ENCODE assay signal across 8 cellular contexts in genomic region chr1:111656093-111657017, GRCh38. TPM values are rescaled to one million over a fixed set of nuclear protein-coding genes. Genes with fewer than 3 reads are reported as not detected.
DNase-seq lines count a peak whose midpoint lies in the region; ATAC-seq, FAIRE-seq and TF ChIP-seq lines count a peak whose summit lies in the region.

No MANE protein-coding gene starts in this region.

- H3K4me3 ChIP-seq in CD8-positive, alpha-beta memory T cell (ENCODE audit: low read length): no peak overlapping the region
- H3K4me3 ChIP-seq in OCI-LY7 (ENCODE audit: low read depth, low read length, poor library complexity, severe bottlenecking): no peak overlapping the region

- CTCF ChIA-PET in CD8-positive, alpha-beta memory T cell (lab: Charles Lee): interaction anchor here (1.6 kb wide), 1 partner anchor 148 kb away, joined by 8 read pairs; no protein-coding TSS in a partner anchor
- CTCF ChIA-PET in OCI-LY7 (lab: Charles Lee; ENCODE audit: unreplicated experiment): no interaction called here

- ATAC-seq in HG02610 (IDR thresholded peaks at IDR 0.05; ENCODE audit: unreplicated experiment): no peak

- no peaks in the 10 kb centered on the region for H3K9me3 ChIP-seq in CD8-positive, alpha-beta memory T cell (ENCODE audit: low read length)
- H3K9me3 ChIP-seq in OCI-LY7 (ENCODE audit: low read length): no peaks in the 10 kb centered on the region

- DNase-seq in CD8-positive, alpha-beta memory T cell: peak in 2 of 5 donors; percentile 8 to 13
- DNase-seq in H4 (ENCODE audit: low spot score) (peak; percentile 23), OCI-LY7 (ENCODE audit: low spot score) (peak; percentile 48), medulla oblongata (ENCODE audit: extremely low spot score) (peak; percentile 84), GM12892 (ENCODE audit: insufficient read length) (no peak)
- no peak for DNase-seq in activated CD4-positive, CD25-positive, alpha-beta regulatory T cell treated with anti-CD3 and anti-CD28 coated beads, Interleukin-2, amount 50 U/mL, for 72 hours

- no peak overlapping the region for H2AFZ ChIP-seq in OCI-LY7 (ENCODE audit: low read length)

- peaks cover 11% of the 10 kb centered on the region; the same call in 1 of the 2 replicates for H4K20me1 ChIP-seq in OCI-LY7 (ENCODE audit: insufficient read depth, low read length)

- peaks cover 70% of the 10 kb centered on the region for H3K4me1 ChIP-seq in CD8-positive, alpha-beta memory T cell (ENCODE audit: insufficient read depth, low read length)
- peaks cover 13% of the 10 kb centered on the region for H3K4me1 ChIP-seq in OCI-LY7 (ENCODE audit: insufficient read depth, low read length, poor library complexity, severe bottlenecking)

- H3K4me1 Mint-ChIP-seq in CD8-positive, alpha-beta memory T cell: peaks cover 43 to 57% (median 57%) of the 10 kb centered on the region in 3 donors
- H3K4me1 Mint-ChIP-seq in dendritic cell treated with granulocyte-macrophage colony-stimulating factor and Interleukin-4, amounts not matched to agents 40 ng/mL and 50 ng/mL, for 4 days (ENCODE audit: low read depth): peaks cover 51% of the 10 kb centered on the region

- H3K36me3 Mint-ChIP-seq in CD8-positive, alpha-beta memory T cell: peaks cover 0 to 13% (median 2%) of the 10 kb centered on the region in 3 donors
- H3K36me3 Mint-ChIP-seq in dendritic cell treated with granulocyte-macrophage colony-stimulating factor and Interleukin-4, amounts not matched to agents 40 ng/mL and 50 ng/mL, for 4 days (ENCODE audit: low read depth): peaks cover 20% of the 10 kb centered on the region

- H3K36me3 ChIP-seq in CD8-positive, alpha-beta memory T cell (ENCODE audit: insufficient read depth, low read length): no peaks in the 10 kb centered on the region
- peaks cover 7% of the 10 kb centered on the region; the same call in 1 of the 2 replicates for H3K36me3 ChIP-seq in OCI-LY7 (ENCODE audit: insufficient read depth, low read length)

- no peaks in the 10 kb centered on the region for H3K27me3 Mint-ChIP-seq in CD8-positive, alpha-beta memory T cell
- no peaks in the 10 kb centered on the region for H3K27me3 Mint-ChIP-seq in dendritic cell treated with granulocyte-macrophage colony-stimulating factor and Interleukin-4, amounts not matched to agents 40 ng/mL and 50 ng/mL, for 4 days

- no peaks in the 10 kb centered on the region for H3K27me3 ChIP-seq in CD8-positive, alpha-beta memory T cell (ENCODE audit: insufficient read depth, low read length, poor library complexity, severe bottlenecking)

- TF ChIP-seq POLR2A in GM12892 (IDR thresholded peaks at IDR 0.05; ENCODE audit: low read depth, low read length): no peak

- H3K9me2 ChIP-seq in OCI-LY7 (ENCODE audit: insufficient read depth, low read length): no peaks in the 10 kb centered on the region

- no TSS peak for BruUV-seq in OCI-LY7 (replicated peaks; lab: Mats Ljungman, UMichigan)

- peak; percentile 86 for TF ChIP-seq CTCF in OCI-LY7 (conservative IDR thresholded peaks at IDR 0.05; ENCODE audit: low read length)

- H3K4me2 ChIP-seq in OCI-LY7 (ENCODE audit: low read length): no peak overlapping the region

- H3K79me2 ChIP-seq in OCI-LY7 (ENCODE audit: insufficient read depth, low read depth, low read length): peaks cover 88% of the 10 kb centered on the region

- POLR2A ChIA-PET in CD8-positive, alpha-beta memory T cell (lab: Charles Lee): no interaction called here
- POLR2A ChIA-PET in OCI-LY7 (lab: Charles Lee): no interaction called here

- no peak for FAIRE-seq in GM12892 (lab: Jason Lieb, UNC)

- no peak overlapping the region for H3K27ac ChIP-seq in CD8-positive, alpha-beta memory T cell (ENCODE audit: low read depth, low read length)
- no peak overlapping the region for H3K27ac ChIP-seq in OCI-LY7 (ENCODE audit: low read depth, low read length, poor library complexity, severe bottlenecking)

- H3K4me3 Mint-ChIP-seq in CD8-positive, alpha-beta memory T cell: peak overlapping the region in 3 of 7 donors; percentile 4 to 30 (median 30)
- no peak overlapping the region for H3K4me3 Mint-ChIP-seq in dendritic cell treated with granulocyte-macrophage colony-stimulating factor and Interleukin-4, amounts not matched to agents 40 ng/mL and 50 ng/mL, for 4 days

- H3K9me3 Mint-ChIP-seq in CD8-positive, alpha-beta memory T cell: no peaks in the 10 kb centered on the region
- no peaks in the 10 kb centered on the region for H3K9me3 Mint-ChIP-seq in dendritic cell treated with granulocyte-macrophage colony-stimulating factor and Interleukin-4, amounts not matched to agents 40 ng/mL and 50 ng/mL, for 4 days

- H3K27ac Mint-ChIP-seq in CD8-positive, alpha-beta memory T cell: peak overlapping the region in 7 of 8 donors; percentile 0 to 89 (median 57)
- peak overlapping the region; percentile 10 for H3K27ac Mint-ChIP-seq in dendritic cell treated with granulocyte-macrophage colony-stimulating factor and Interleukin-4, amounts not matched to agents 40 ng/mL and 50 ng/mL, for 4 days

- intact Hi-C loops in OCI-LY7 (cut with micrococcal nuclease; ENCODE audit: unreplicated experiment): loop anchor here (1.0 to 5.0 kb wide), 2 partner anchors 84 to 148 kb away; no protein-coding TSS in a partner anchor
- intact Hi-C loops in dendritic cell treated with granulocyte-macrophage colony-stimulating factor and Interleukin-4, amounts not matched to agents 40 ng/mL and 50 ng/mL, for 4 days (cut with micrococcal nuclease): loop anchor here (1.0 to 10.0 kb wide), 3 partner anchors 48 to 174 kb away; no protein-coding TSS in a partner anchor

RNA-seq across cellular contexts. Expression of gene RAP1A, which starts 36.8 kb away (rescaled TPM):
- 100 to 1,000 TPM; 252 to 256 TPM for total RNA-seq in CD8-positive, alpha-beta memory T cell
- 60.8 TPM for polyA plus RNA-seq in CD8-positive, alpha-beta memory T cell
- total RNA-seq in H4 (2014; rRNA removed; shearing (Covaris generic)): 20.0 and 32.4 TPM in 2 replicates
- 8.5 and 10.4 TPM in 2 replicates for total RNA-seq in OCI-LY7 (2014; rRNA removed; shearing (Covaris generic))
- 72.0 and 86.3 TPM in 2 replicates for total RNA-seq in OCI-LY7 (2022)
- 255 TPM for polyA plus RNA-seq in GM12892 (2012; ENCODE audit: missing spikeins)

Comparison
In these comparisons a context has a peak if more than half of its experiments do, and no peak if none do; other contexts are left out.
1. DNase-seq: peak in H4 (single experiment), OCI-LY7 (single experiment) and medulla oblongata (single experiment); none in GM12892 (single experiment) and activated CD4-positive, CD25-positive, alpha-beta regulatory T cell treated with anti-CD3 and anti-CD28 coated beads, Interleukin-2, amount 50 U/mL, for 72 hours (single experiment).